ENCODE assay signal across 1 cellular context in the genomic region with DNA sequence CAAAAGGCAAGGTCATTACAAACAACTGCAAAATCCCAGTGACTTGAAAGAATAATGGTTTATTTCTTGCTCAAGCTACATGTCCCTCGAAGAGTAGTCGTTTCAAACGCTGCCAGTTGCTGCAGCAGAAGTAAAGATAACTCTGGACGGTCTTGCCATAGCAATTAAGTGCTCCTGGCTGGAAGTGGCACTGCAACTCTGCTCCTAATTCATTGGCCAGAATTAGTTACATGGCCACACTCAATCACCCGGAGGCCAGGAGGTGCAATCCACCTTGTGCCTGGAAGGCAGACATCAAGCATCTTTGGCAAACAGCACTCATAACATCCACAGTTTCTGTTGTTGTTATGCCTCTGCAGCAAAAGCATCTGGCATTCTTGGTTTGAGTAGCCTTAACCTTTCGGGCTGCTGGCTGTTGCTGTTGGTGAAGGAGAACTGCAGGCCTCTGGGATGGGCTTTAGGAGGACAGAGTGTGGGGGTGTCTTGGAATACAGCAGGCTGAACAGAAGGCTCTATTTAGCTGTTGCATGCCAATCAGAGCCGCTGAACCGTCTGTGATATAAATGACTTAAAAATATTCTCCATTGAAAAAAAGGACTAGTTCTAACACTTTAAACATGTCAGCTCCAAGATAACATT.
TF ChIP-seq lines count a peak whose summit lies in the region.

No MANE protein-coding gene starts in this region.

TF ChIP-seq in SK-N-SH treated with all-trans-retinoic acid at 6 μM for 48 hours, 23 proteins besides CTCF, POLR2A, EP300 and RAD21 (continued from another document):
- TF ChIP-seq, protein P1, sequence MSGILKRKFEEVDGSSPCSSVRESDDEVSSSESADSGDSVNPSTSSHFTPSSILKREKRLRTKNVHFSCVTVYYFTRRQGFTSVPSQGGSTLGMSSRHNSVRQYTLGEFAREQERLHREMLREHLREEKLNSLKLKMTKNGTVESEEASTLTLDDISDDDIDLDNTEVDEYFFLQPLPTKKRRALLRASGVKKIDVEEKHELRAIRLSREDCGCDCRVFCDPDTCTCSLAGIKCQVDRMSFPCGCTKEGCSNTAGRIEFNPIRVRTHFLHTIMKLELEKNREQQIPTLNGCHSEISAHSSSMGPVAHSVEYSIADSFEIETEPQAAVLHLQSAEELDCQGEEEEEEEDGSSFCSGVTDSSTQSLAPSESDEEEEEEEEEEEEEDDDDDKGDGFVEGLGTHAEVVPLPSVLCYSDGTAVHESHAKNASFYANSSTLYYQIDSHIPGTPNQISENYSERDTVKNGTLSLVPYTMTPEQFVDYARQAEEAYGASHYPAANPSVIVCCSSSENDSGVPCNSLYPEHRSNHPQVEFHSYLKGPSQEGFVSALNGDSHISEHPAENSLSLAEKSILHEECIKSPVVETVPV (CRISPR knock-in tag; IDR thresholded peaks at IDR 0.05), result no peak
TF ChIP-seq in SK-N-SH treated with all-trans-retinoic acid at 6 μM for 48 hours: peak in this region for 0.
